In genomic region chr1:22452401-22452963, GRCh38 we compare ENCODE assay signal across 8 cellular contexts. TPM values are rescaled to one million over a fixed set of nuclear protein-coding genes. Genes with fewer than 3 reads are reported as not detected.
DNase-seq lines count a peak whose midpoint lies in the region; ATAC-seq and TF ChIP-seq lines count a peak whose summit lies in the region.

No MANE protein-coding gene starts in this region.

- peaks cover 7% of the 10 kb centered on the region; the same call in 1 of the 2 replicates for H3F3A ChIP-seq in SU-DHL-6 (ENCODE audit: insufficient read depth)

- peak overlapping the region; percentile 99 for H2AFZ ChIP-seq in SU-DHL-6 (ENCODE audit: low read depth, low read length, severe bottlenecking)

- peaks cover 56% of the 10 kb centered on the region for H3K4me1 Mint-ChIP-seq in mesothelial cell of epicardium
- peaks cover 48% of the 10 kb centered on the region for H3K4me1 Mint-ChIP-seq in type B pancreatic cell (ENCODE audit: unreplicated experiment)

- H3K36me3 Mint-ChIP-seq in mesothelial cell of epicardium (no peaks in the 10 kb centered on the region), type B pancreatic cell (no peaks in the 10 kb centered on the region)

- peaks cover 14% of the 10 kb centered on the region; the same call in 1 of the 2 replicates for H3K79me2 ChIP-seq in SU-DHL-6 (ENCODE audit: insufficient read depth, low read length)

- peak overlapping the region; percentile 92 for H3K27ac Mint-ChIP-seq in mesothelial cell of epicardium
- H3K27ac Mint-ChIP-seq in type B pancreatic cell: peak overlapping the region; percentile 94

- no peaks in the 10 kb centered on the region for H3K9me3 Mint-ChIP-seq in mesothelial cell of epicardium
- no peaks in the 10 kb centered on the region for H3K9me3 Mint-ChIP-seq in type B pancreatic cell

- H3K27ac ChIP-seq in SU-DHL-6 (ENCODE audit: low read depth, low read length): peak overlapping the region; percentile 31

- H3K4me3 ChIP-seq in SU-DHL-6 (ENCODE audit: insufficient read depth, low read length, poor library complexity, severe bottlenecking) (peak overlapping the region; percentile 73), endocrine pancreas (ENCODE audit: control insufficient read depth, insufficient read depth, low read length) (peak overlapping the region; percentile 80)

- H4K20me1 ChIP-seq in SU-DHL-6 (ENCODE audit: low read depth, low read length): peaks cover 7% of the 10 kb centered on the region; the same call in 1 of the 2 replicates

- H3K36me3 ChIP-seq in SU-DHL-6 (ENCODE audit: low read length): no peaks in the 10 kb centered on the region
- no peaks in the 10 kb centered on the region for H3K36me3 ChIP-seq in endocrine pancreas (ENCODE audit: control insufficient read depth, insufficient read depth, low read length)

- H3K27me3 ChIP-seq in SU-DHL-6 (ENCODE audit: low read length): no peaks in the 10 kb centered on the region
- H3K27me3 ChIP-seq in endocrine pancreas (ENCODE audit: control insufficient read depth, insufficient read depth, low read length): no peaks in the 10 kb centered on the region

- peak overlapping the region; percentile 70 for H3K9ac ChIP-seq in SU-DHL-6 (ENCODE audit: low read length)
- H3K9ac ChIP-seq in endocrine pancreas (ENCODE audit: control insufficient read depth, insufficient read depth, low read length): peak overlapping the region; percentile 50

- DNase-seq in EH (ENCODE audit: low read depth) (peak; percentile 57), mesothelial cell of epicardium (ENCODE audit: low spot score in 2 of 2, unreplicated experiment in 2 of 2) (no peak), type B pancreatic cell (ENCODE audit: extremely low spot score, unreplicated experiment) (no peak), NCI-H774 (lab: John Stamatoyannopoulos, UW) (no peak)

- H3K4me1 ChIP-seq in endocrine pancreas (ENCODE audit: control insufficient read depth, insufficient read depth, low read length): peaks cover 22% of the 10 kb centered on the region

- H3K9me2 ChIP-seq in SU-DHL-6 (replicated peaks; ENCODE audit: insufficient read depth, low read length): no peaks in the 10 kb centered on the region

- H3K4me2 ChIP-seq in SU-DHL-6 (ENCODE audit: low read depth, low read length, poor library complexity, severe bottlenecking): peak overlapping the region; percentile 63

- peak; percentile 13 for ATAC-seq in GM19452 (IDR thresholded peaks at IDR 0.05; ENCODE audit: unreplicated experiment)
- peak; percentile 30 for ATAC-seq in HG03571 (IDR thresholded peaks at IDR 0.05; ENCODE audit: unreplicated experiment)

- peak overlapping the region; percentile 88 for H3K4me3 Mint-ChIP-seq in mesothelial cell of epicardium
- H3K4me3 Mint-ChIP-seq in type B pancreatic cell: peak overlapping the region; percentile 93

- TF ChIP-seq CTCF in SU-DHL-6 (IDR thresholded peaks at IDR 0.05; ENCODE audit: insufficient read depth, low read length, poor library complexity, severe bottlenecking) (no peak), mesothelial cell of epicardium (IDR thresholded peaks at IDR 0.05; ENCODE audit: unreplicated experiment) (no peak), type B pancreatic cell (conservative IDR thresholded peaks at IDR 0.05) (no peak)

- H3K9me3 ChIP-seq in SU-DHL-6 (ENCODE audit: insufficient read depth, low read length) (no peaks in the 10 kb centered on the region), endocrine pancreas (ENCODE audit: control insufficient read depth, low read length) (no peaks in the 10 kb centered on the region)

- H3K27me3 Mint-ChIP-seq in mesothelial cell of epicardium (ENCODE audit: low read depth) (no peaks in the 10 kb centered on the region), type B pancreatic cell (no peaks in the 10 kb centered on the region)

RNA-seq across cellular contexts. Expression of gene ZBTB40, which starts 0.8 kb away (rescaled TPM):
- total RNA-seq in mesothelial cell of epicardium (24.3 to 26.8 TPM (median 24.8 TPM) in 3 replicates), type B pancreatic cell (ENCODE audit: low replicate concordance) (26.9 and 27.3 TPM in 2 replicates)
